11 cellular contexts compared by ENCODE assay signal in the genomic region with DNA sequence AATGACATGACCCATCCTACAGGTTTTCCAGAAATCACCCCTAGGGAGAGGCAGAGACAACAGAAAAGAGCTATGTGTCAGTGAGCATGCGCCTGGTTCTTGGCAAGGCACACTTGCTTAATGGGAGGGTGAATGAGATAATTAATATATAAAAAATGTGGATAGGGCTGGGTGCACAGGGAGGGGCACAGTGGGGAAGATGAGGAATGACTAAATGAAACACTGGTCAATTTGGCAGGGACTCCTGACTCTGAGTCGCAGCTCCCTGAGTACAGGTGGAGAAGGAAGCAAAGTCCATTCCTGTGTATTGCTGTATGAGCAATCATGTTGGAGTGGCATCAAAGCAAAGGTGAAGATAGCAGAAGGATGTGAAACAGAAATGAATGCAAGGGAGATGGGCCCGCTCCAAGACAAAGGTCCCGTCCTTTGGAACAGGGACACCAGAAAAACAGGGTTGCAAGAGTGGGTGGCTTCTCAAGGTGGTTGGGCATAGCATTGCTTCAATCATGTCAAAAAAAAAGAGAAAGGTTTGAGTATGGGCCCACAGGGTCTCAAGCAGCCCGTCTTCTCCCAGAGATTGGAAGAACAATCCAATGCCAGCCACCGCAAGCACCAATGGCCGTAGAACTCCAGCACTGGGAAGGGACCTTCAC.
A peak's percentile ranks its signal among the peaks of the same experiment; 100 is the strongest.
DNase-seq lines count a peak whose midpoint lies in the region; ATAC-seq and TF ChIP-seq lines count a peak whose summit lies in the region.
"Had no signal": no experiment of that assay in that cellular context is flagged by ENCODE, and none has a peak within 500 bp of the region (broad histone marks: within the 10 kb centered on the region; RNA-seq: fewer than 3 reads in every experiment).

No MANE protein-coding gene starts in this region.

- 71 to 90% methylated on average over 5 to 7 of the region's 7 CpGs for WGBS in testis, 2 donors

- H3K27me3 ChIP-seq in A673 (replicated peaks; ENCODE audit: insufficient read depth, low read depth, low read length, poor library complexity) (no peaks in the 10 kb centered on the region), testis (no peaks in the 10 kb centered on the region)
- H3K27me3 ChIP-seq: neutrophil had no signal

- H3K4me3 ChIP-seq in A673 (ENCODE audit: low read depth, low read length, poor library complexity, severe bottlenecking) (peak overlapping the region; percentile 26), testis (no peak overlapping the region)

- ATAC-seq in HG03280 (IDR thresholded peaks at IDR 0.05; ENCODE audit: unreplicated experiment) = no peak
- ATAC-seq in HG03354 (IDR thresholded peaks at IDR 0.05; ENCODE audit: poor library complexity, severe bottlenecking, unreplicated experiment) = no peak
- ATAC-seq: stimulated activated naive CD8-positive, alpha-beta T cell treated with anti-CD3 and anti-CD28 coated beads, Interleukin-15, amount 100 ng/mL, for 72 hours had no signal

- no peaks in the 10 kb centered on the region for H3K27me3 Mint-ChIP-seq in IgD-negative memory B cell
- H3K27me3 Mint-ChIP-seq: stimulated activated naive CD8-positive, alpha-beta T cell treated with anti-CD3 and anti-CD28 coated beads, Interleukin-15, amount 100 ng/mL, for 72 hours had no signal

- H3K36me3 Mint-ChIP-seq in IgD-negative memory B cell = no peaks in the 10 kb centered on the region

- CTCF ChIA-PET in A673 (lab: Charles Lee) = no interaction called here

- peaks cover 5 to 16% (median 12%) of the 10 kb centered on the region in 3 donors for H3K4me1 Mint-ChIP-seq in IgD-negative memory B cell
- H3K4me1 Mint-ChIP-seq: stimulated activated naive CD8-positive, alpha-beta T cell treated with anti-CD3 and anti-CD28 coated beads, Interleukin-15, amount 100 ng/mL, for 72 hours had no signal

- DNase-seq in A673 (ENCODE audit: low spot score) (no peak), caudate nucleus (lab: John Stamatoyannopoulos, UW) (peak in 1 of 61 donors; percentile 28), midbrain (lab: John Stamatoyannopoulos, UW) (peak; percentile 54), testis (no peak), NCI-H128 (lab: John Stamatoyannopoulos, UW; ENCODE audit: unreplicated experiment) (no peak)
- DNase-seq: stimulated activated CD4-positive, alpha-beta T cell treated with anti-CD3 and anti-CD28 coated beads, Interleukin-1b, Interleukin-23, amount 100 ng/mL, for 48 hours; stimulated activated naive CD8-positive, alpha-beta T cell treated with anti-CD3 and anti-CD28 coated beads, Interleukin-15, amount 100 ng/mL, for 72 hours had no signal

- H3K4me1 ChIP-seq in A673 (ENCODE audit: insufficient read depth, low read length, poor library complexity, severe bottlenecking) = no peaks in the 10 kb centered on the region
- H3K4me1 ChIP-seq in testis = no peaks in the 10 kb centered on the region

- H3K27ac ChIP-seq in A673 (ENCODE audit: low read depth, low read length, poor library complexity, severe bottlenecking) (no peak overlapping the region), caudate nucleus (ENCODE audit: low read depth, low read length) (peak overlapping the region; percentile 94), testis (no peak overlapping the region)
- H3K27ac ChIP-seq: neutrophil had no signal

- TF ChIP-seq CTCF in A673 (conservative IDR thresholded peaks at IDR 0.05; ENCODE audit: low read depth, low read length) = no peak
- no peak for TF ChIP-seq CTCF in testis (IDR thresholded peaks at IDR 0.05)

- POLR2A ChIA-PET in A673 (lab: Charles Lee; ENCODE audit: low non-redundant PET) = no interaction called here

- H3K36me3 ChIP-seq in A673 (ENCODE audit: insufficient read depth, low read length, poor library complexity, severe bottlenecking) (no peaks in the 10 kb centered on the region), testis (ENCODE audit: low read depth, missing control alignments) (no peaks in the 10 kb centered on the region)
- H3K36me3 ChIP-seq: neutrophil had no signal

- intact Hi-C loops in A673 (cut with micrococcal nuclease; ENCODE audit: unreplicated experiment) (no loop called here), testis (cut with DNase I; ENCODE audit: low total_unique reads) (no loop called here)

- H3K9me3 ChIP-seq in A673 (ENCODE audit: low read depth, low read length, poor library complexity, severe bottlenecking) (no peaks in the 10 kb centered on the region), testis (no peaks in the 10 kb centered on the region)

- peak overlapping the region in 1 of 3 donors; percentile 76 for H3K27ac Mint-ChIP-seq in IgD-negative memory B cell
- H3K27ac Mint-ChIP-seq: stimulated activated naive CD8-positive, alpha-beta T cell treated with anti-CD3 and anti-CD28 coated beads, Interleukin-15, amount 100 ng/mL, for 72 hours had no signal

- no peak for TF ChIP-seq POLR2A in testis (IDR thresholded peaks at IDR 0.05)

- H3K4me3 Mint-ChIP-seq in IgD-negative memory B cell = peak overlapping the region in 3 of 4 donors; percentile 6 to 22 (median 17)
- H3K4me3 Mint-ChIP-seq: stimulated activated naive CD8-positive, alpha-beta T cell treated with anti-CD3 and anti-CD28 coated beads, Interleukin-15, amount 100 ng/mL, for 72 hours had no signal

- H3K9me3 Mint-ChIP-seq in IgD-negative memory B cell = peaks cover 0 to 6% (median 0%) of the 10 kb centered on the region in 3 donors

- BruUV-seq in A673 (replicated peaks; lab: Mats Ljungman, UMichigan) = no TSS peak
